Comparison of ENCODE assay signal across 17 cellular contexts in the genomic region with DNA sequence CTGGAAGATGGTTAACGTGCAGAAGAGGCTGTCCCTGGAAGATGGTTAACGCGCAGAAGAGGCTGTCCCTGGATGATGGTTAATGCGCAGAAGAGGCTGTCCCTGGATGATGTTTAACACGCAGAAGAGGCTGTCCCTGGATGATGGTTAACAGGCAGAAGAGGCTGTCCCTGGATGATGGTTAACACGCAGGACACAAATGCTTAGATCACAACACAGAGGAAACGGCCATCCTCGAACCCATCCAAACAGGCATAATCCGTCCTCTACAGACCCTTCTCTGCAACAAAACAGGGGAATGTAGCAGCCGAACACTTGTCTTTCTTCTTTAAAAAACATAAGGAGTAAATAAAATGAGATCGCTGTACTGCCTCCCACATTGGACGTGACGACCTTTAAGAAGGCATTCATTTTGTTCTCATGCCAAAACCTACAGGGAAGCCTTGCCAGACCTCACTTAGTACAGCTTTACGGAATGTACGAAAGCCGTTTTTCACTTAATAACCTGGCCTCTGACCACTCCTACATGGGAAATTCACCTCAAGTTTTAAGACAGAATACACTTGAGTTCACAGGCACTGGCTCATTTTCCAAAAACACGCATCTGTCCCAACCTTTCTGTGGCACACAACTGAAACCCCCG.
DNase-seq lines count a peak whose midpoint lies in the region; ATAC-seq and TF ChIP-seq lines count a peak whose summit lies in the region.
"Had no signal": no experiment of that assay in that cellular context is flagged by ENCODE, and none has a peak within 500 bp of the region (broad histone marks: within the 10 kb centered on the region; RNA-seq: fewer than 3 reads in every experiment).

No MANE protein-coding gene starts in this region.

- no peak overlapping the region for H3K27ac Mint-ChIP-seq in neural progenitor cell
- H3K27ac Mint-ChIP-seq: HFFc6 had no signal

- no peak overlapping the region for H3K18ac ChIP-seq in IMR-90 (ENCODE audit: low read depth, low read length)

- H2AFZ ChIP-seq in IMR-90 (replicated peaks; ENCODE audit: low read length, poor library complexity) (no peak overlapping the region), neural progenitor cell (replicated peaks) (no peak overlapping the region)

- H4K8ac ChIP-seq in IMR-90 (ENCODE audit: low read depth in 2 of 2, low read length in 2 of 2): no peak overlapping the region

- DNase-seq in IMR-90: peak; percentile 19
- peak; percentile 88 for DNase-seq in astrocyte of the spinal cord (ENCODE audit: low read depth, low spot score)
- peak; percentile 36 for DNase-seq in fibroblast of villous mesenchyme (ENCODE audit: low read depth)
- no peak for DNase-seq in neural progenitor cell (ENCODE audit: low spot score)
- no peak for DNase-seq in mucosa of descending colon
- no peak for DNase-seq in RKO (ENCODE audit: low spot score)
- DNase-seq: DND-41, GF-D8, HFFc6, MG63, NCI-H1092 treated with DMSO at 0.1 percent for 48 hours, NCI-H524, SIG-M5 had no signal

- H3K79me2 ChIP-seq in neural progenitor cell (ENCODE audit: low read depth): no peaks in the 10 kb centered on the region

- no peak for TF ChIP-seq POLR2A in IMR-90 (IDR thresholded peaks at IDR 0.05; ENCODE audit: low read depth, low read length)

- CTCF ChIA-PET in IMR-90 (lab: Yijun Ruan, JAX): no interaction called here

- H3K4me3 ChIP-seq in IMR-90 (ENCODE audit: insufficient read depth, low read depth, low read length): no peak overlapping the region
- H3K4me3 ChIP-seq in astrocyte of the spinal cord (ENCODE audit: low read depth, low read length): no peak overlapping the region
- no peak overlapping the region for H3K4me3 ChIP-seq in fibroblast of villous mesenchyme (ENCODE audit: low read depth, low read length)
- peak overlapping the region; percentile 14 for H3K4me3 ChIP-seq in rectal smooth muscle tissue (ENCODE audit: low read length)
- H3K4me3 ChIP-seq in neural progenitor cell: no peak overlapping the region
- H3K4me3 ChIP-seq in mucosa of descending colon: no peak overlapping the region
- H3K4me3 ChIP-seq: MG63, Peyer's patch had no signal

- WGBS in IMR-90 (ENCODE audit: extremely low coverage in 2 of 2, insufficient read length in 1 of 2), 2 experiments: 77% methylated on average over 11 of the region's 18 CpGs; no CpG with 5 or more reads in 1 of the 2 experiments

- peaks cover 37% of the 10 kb centered on the region for H3K36me3 Mint-ChIP-seq in neural progenitor cell

- peaks cover 17% of the 10 kb centered on the region for H3K9me1 ChIP-seq in IMR-90 (ENCODE audit: insufficient read depth, low read length)

- H3K9me3 ChIP-seq in IMR-90 (ENCODE audit: control insufficient read depth, insufficient read depth, low read length): 0 out of 2 replicates have a peak, but pooled peaks cover 2% of the 10 kb centered on the region
- no peaks in the 10 kb centered on the region for H3K9me3 ChIP-seq in neural progenitor cell (ENCODE audit: low read depth)
- no peaks in the 10 kb centered on the region for H3K9me3 ChIP-seq in mucosa of descending colon
- H3K9me3 ChIP-seq: MG63, Peyer's patch had no signal

- no peak overlapping the region for H2BK20ac ChIP-seq in IMR-90 (ENCODE audit: low read depth, low read length)

- no peak overlapping the region for H2AK9ac ChIP-seq in IMR-90 (replicated peaks; ENCODE audit: low read depth, low read length, poor library complexity)

- peaks cover 2% of the 10 kb centered on the region for H3K27me3 Mint-ChIP-seq in neural progenitor cell (ENCODE audit: insufficient read depth, low read depth)

- H4K20me1 ChIP-seq in IMR-90 (ENCODE audit: insufficient read depth, low read length) (peaks cover 11% of the 10 kb centered on the region; the same call in 1 of the 2 replicates), neural progenitor cell (ENCODE audit: low read depth) (no peaks in the 10 kb centered on the region)

- no peak for ATAC-seq in IMR-90 (ENCODE audit: low read depth)
- no peak for ATAC-seq in HG03460 (IDR thresholded peaks at IDR 0.05; ENCODE audit: unreplicated experiment)
- no peak for ATAC-seq in mucosa of descending colon

- TF ChIP-seq CTCF in IMR-90 (conservative IDR thresholded peaks at IDR 0.05; ENCODE audit: low read depth, low read length): no peak
- no peak for TF ChIP-seq CTCF in astrocyte of the spinal cord (IDR thresholded peaks at IDR 0.05; ENCODE audit: low read depth, low read length)
- TF ChIP-seq CTCF in fibroblast of villous mesenchyme (IDR thresholded peaks at IDR 0.05; ENCODE audit: insufficient read depth, low read depth, low read length): no peak
- TF ChIP-seq CTCF in neural progenitor cell (IDR thresholded peaks at IDR 0.05): no peak
- TF ChIP-seq CTCF in mucosa of descending colon (IDR thresholded peaks at IDR 0.05): no peak

- no peak overlapping the region for H3K23ac ChIP-seq in IMR-90 (ENCODE audit: low read depth, low read length)

- POLR2A ChIA-PET in IMR-90 (lab: Charles Lee; ENCODE audit: unreplicated experiment): no interaction called here

- peaks cover 13 to 15% of the 10 kb centered on the region in 2 experiments for H3K79me1 ChIP-seq in IMR-90 (ENCODE audit: low read depth in 1 of 2, low read length in 2 of 2)

- no peak for TF ChIP-seq RAD21 in IMR-90 (IDR thresholded peaks at IDR 0.05; ENCODE audit: low read length)

- peaks cover 3% of the 10 kb centered on the region for H3K4me1 Mint-ChIP-seq in neural progenitor cell

- H3K9ac ChIP-seq in IMR-90 (ENCODE audit: low read depth, low read length): no peak overlapping the region
- no peak overlapping the region for H3K9ac ChIP-seq in rectal smooth muscle tissue (ENCODE audit: low read length)
- no peak overlapping the region for H3K9ac ChIP-seq in neural progenitor cell

- no peak overlapping the region for H3K4me2 ChIP-seq in IMR-90 (ENCODE audit: low read depth, low read length)
- H3K4me2 ChIP-seq in neural progenitor cell: no peak overlapping the region

- no peak overlapping the region for H4K91ac ChIP-seq in IMR-90 (ENCODE audit: insufficient read depth, low read depth, low read length)

- H2AK5ac ChIP-seq in IMR-90 (ENCODE audit: low read depth, low read length): no peak overlapping the region

- H3K9me3 Mint-ChIP-seq in neural progenitor cell: no peaks in the 10 kb centered on the region
- H3K9me3 Mint-ChIP-seq: HFFc6 had no signal

- intact Hi-C loops in IMR-90 (cut with micrococcal nuclease): no loop called here
- intact Hi-C loops in mucosa of descending colon (cut with DNase I, micrococcal nuclease): no loop called here

- no peak overlapping the region for H2BK120ac ChIP-seq in IMR-90 (ENCODE audit: low read depth, low read length)

- H2BK15ac ChIP-seq in IMR-90 (ENCODE audit: low read depth, low read length): no peak overlapping the region

- BruUV-seq in IMR-90 (replicated peaks; lab: Mats Ljungman, UMichigan): no TSS peak

- dilution Hi-C loops in IMR-90 (cut with HindIII; ENCODE audit: low sequenced_read_pairs, unreplicated experiment): no loop called here

- in situ Hi-C loops in IMR-90 (cut with MboI; ENCODE audit: low sequenced_read_pairs) (no loop called here), astrocyte of the spinal cord (cut with HindIII; ENCODE audit: low sequenced_read_pairs) (no loop called here)

- no peaks in the 10 kb centered on the region for H3K4me1 ChIP-seq in IMR-90 (ENCODE audit: control insufficient read depth, insufficient read depth, low read length)
- peaks cover 7% of the 10 kb centered on the region for H3K4me1 ChIP-seq in rectal smooth muscle tissue (ENCODE audit: control insufficient read depth, insufficient read depth, low read length)
- H3K4me1 ChIP-seq in neural progenitor cell: no peaks in the 10 kb centered on the region
- H3K4me1 ChIP-seq in mucosa of descending colon (ENCODE audit: low read depth): no peaks in the 10 kb centered on the region
- H3K4me1 ChIP-seq: Peyer's patch had no signal

- H3K27me3 ChIP-seq in IMR-90 (ENCODE audit: control insufficient read depth, insufficient read depth, low read length): no peaks in the 10 kb centered on the region
- H3K27me3 ChIP-seq in rectal smooth muscle tissue (ENCODE audit: control insufficient read depth, insufficient read depth, low read length): no peaks in the 10 kb centered on the region
- H3K27me3 ChIP-seq in neural progenitor cell: no peaks in the 10 kb centered on the region
- H3K27me3 ChIP-seq: MG63, Peyer's patch had no signal

- no peak overlapping the region for H3K56ac ChIP-seq in IMR-90 (ENCODE audit: extremely low read depth, insufficient read depth, low read length)

- H3K27ac ChIP-seq in IMR-90 (ENCODE audit: insufficient read depth, low read length) (no peak overlapping the region), rectal smooth muscle tissue (ENCODE audit: low read depth, low read length) (peak overlapping the region; percentile 81), neural progenitor cell (no peak overlapping the region)
- H3K27ac ChIP-seq: C4-2B, Peyer's patch had no signal

- no peak overlapping the region for H3K14ac ChIP-seq in IMR-90 (replicated peaks; ENCODE audit: low read depth, low read length)

- H3K36me3 ChIP-seq in IMR-90 (ENCODE audit: control insufficient read depth, insufficient read depth, low read length): peaks cover 60% of the 10 kb centered on the region
- peaks cover 10% of the 10 kb centered on the region for H3K36me3 ChIP-seq in rectal smooth muscle tissue (ENCODE audit: control insufficient read depth, insufficient read depth, low read length)
- H3K36me3 ChIP-seq in neural progenitor cell: no peaks in the 10 kb centered on the region
- H3K36me3 ChIP-seq in mucosa of descending colon (ENCODE audit: low read depth): peaks cover 2% of the 10 kb centered on the region

- H4K5ac ChIP-seq in IMR-90 (ENCODE audit: low read depth, low read length): no peak overlapping the region

- peaks cover 8% of the 10 kb centered on the region for H3F3A ChIP-seq in neural progenitor cell (ENCODE audit: low read depth)

- H3K4me3 Mint-ChIP-seq in neural progenitor cell: no peak overlapping the region
- H3K4me3 Mint-ChIP-seq: HFFc6 had no signal

- no peak overlapping the region for H2BK5ac ChIP-seq in IMR-90 (ENCODE audit: low read depth, low read length, poor library complexity, severe bottlenecking)

- H3K4ac ChIP-seq in IMR-90 (ENCODE audit: low read depth, low read length): no peak overlapping the region

TF ChIP-seq in IMR-90, 13 proteins besides CTCF, POLR2A, EP300 and RAD21:
- no peak for TF ChIP-seq CEBPB (IDR thresholded peaks at IDR 0.05; ENCODE audit: low read depth, low read length)

Comparison
In these comparisons a context has a peak if more than half of its experiments do, and no peak if none do; other contexts are left out.
1. DNase-seq: peak in IMR-90 (single experiment), astrocyte of the spinal cord (single experiment) and fibroblast of villous mesenchyme (single experiment); none in neural progenitor cell (single experiment), mucosa of descending colon (0 of 3) and RKO (single experiment).